ENCODE assay signal across 1 cellular context in genomic region chr17:2402517-2402916, GRCh38.
TF ChIP-seq lines count a peak whose summit lies in the region.

No MANE protein-coding gene starts in this region.

TF ChIP-seq in HepG2, 621 proteins besides CTCF, POLR2A, EP300 and RAD21 (continued from another document):
- TF ChIP-seq RERE (CRISPR knock-in tag; IDR thresholded peaks at IDR 0.05; ENCODE audit: low read depth) (no peak), NFKBIZ (CRISPR knock-in tag; IDR thresholded peaks at IDR 0.05) (no peak), AHR (CRISPR knock-in tag; IDR thresholded peaks at IDR 0.05) (0 out of 2 replicates have a peak, but pooled peaks have one; percentile 17), ZNF780A (CRISPR knock-in tag; IDR thresholded peaks at IDR 0.05) (no peak), ZNF44 (CRISPR knock-in tag; IDR thresholded peaks at IDR 0.05) (no peak), ZKSCAN1 (IDR thresholded peaks at IDR 0.05; ENCODE audit: low read length) (no peak), ZNF383 (CRISPR knock-in tag; IDR thresholded peaks at IDR 0.05; ENCODE audit: borderline replicate concordance) (no peak)
